ENCODE assay signal across 11 cellular contexts in the genomic region with DNA sequence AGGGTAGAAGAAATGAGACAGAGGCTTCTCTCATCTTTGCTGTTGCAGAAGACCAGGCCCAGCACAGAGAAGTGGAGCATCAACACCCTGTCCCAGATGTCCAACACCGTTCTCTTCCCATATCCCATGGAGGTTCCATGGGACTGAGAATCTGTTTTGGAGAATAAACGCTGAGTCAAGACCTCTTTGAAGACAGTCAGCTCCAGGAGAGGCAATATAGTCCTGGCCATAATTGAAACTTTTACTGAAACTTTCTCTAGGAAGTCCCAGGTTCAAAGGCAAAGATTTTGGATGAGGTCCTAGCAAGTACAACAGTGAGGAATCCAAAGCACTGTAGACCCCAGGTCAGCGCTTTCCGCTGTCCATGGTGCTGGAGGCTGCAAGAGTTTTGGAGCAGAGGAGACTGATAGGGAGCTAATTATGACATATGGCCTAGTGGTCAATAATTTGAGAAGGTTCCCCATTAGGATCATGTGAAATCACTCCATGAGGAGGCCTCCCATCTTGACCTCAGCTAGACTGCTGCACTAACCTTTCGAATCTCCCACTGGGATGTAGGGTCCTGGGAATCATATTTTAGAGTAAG. TPM values are rescaled to one million over a fixed set of nuclear protein-coding genes. Genes with fewer than 3 reads are reported as not detected.
DNase-seq lines count a peak whose midpoint lies in the region; ATAC-seq lines count a peak whose summit lies in the region.
"Had no signal": no experiment of that assay in that cellular context is flagged by ENCODE, and none has a peak within 500 bp of the region (broad histone marks: within the 10 kb centered on the region; RNA-seq: fewer than 3 reads in every experiment).

No MANE protein-coding gene starts in this region.

- H3K4me3 Mint-ChIP-seq in activated naive CD8-positive, alpha-beta T cell treated with anti-CD3 and anti-CD28 coated beads, Interleukin-2, amount 10 ng/mL, durations not matched to agents 7 days and 5 days = no peak overlapping the region

- no peak overlapping the region for H3K27ac Mint-ChIP-seq in activated naive CD8-positive, alpha-beta T cell treated with anti-CD3 and anti-CD28 coated beads, Interleukin-2, amount 10 ng/mL, durations not matched to agents 7 days and 5 days

- no peaks in the 10 kb centered on the region for H3K9me3 Mint-ChIP-seq in activated naive CD8-positive, alpha-beta T cell treated with anti-CD3 and anti-CD28 coated beads, Interleukin-2, amount 10 ng/mL, durations not matched to agents 7 days and 5 days

- H3K36me3 Mint-ChIP-seq in activated naive CD8-positive, alpha-beta T cell treated with anti-CD3 and anti-CD28 coated beads, Interleukin-2, amount 10 ng/mL, durations not matched to agents 7 days and 5 days = no peaks in the 10 kb centered on the region

- H3K27me3 Mint-ChIP-seq in activated naive CD8-positive, alpha-beta T cell treated with anti-CD3 and anti-CD28 coated beads, Interleukin-2, amount 10 ng/mL, durations not matched to agents 7 days and 5 days = peaks cover 48% of the 10 kb centered on the region

- ATAC-seq in activated naive CD8-positive, alpha-beta T cell treated with anti-CD3 and anti-CD28 coated beads, Interleukin-2, amount 10 ng/mL, durations not matched to agents 7 days and 5 days (ENCODE audit: low read depth) = no peak
- no peak for ATAC-seq in HG03196 (IDR thresholded peaks at IDR 0.05; ENCODE audit: unreplicated experiment)

- POLR2A ChIA-PET in activated naive CD8-positive, alpha-beta T cell treated with anti-CD3 and anti-CD28 coated beads, Interleukin-2, amount 10 ng/mL, durations not matched to agents 7 days and 5 days (lab: Charles Lee) = interaction anchor here (1.0 kb wide), 1 partner anchor 41 kb away, joined by 3 read pairs; no protein-coding TSS in a partner anchor

- H3K4me1 Mint-ChIP-seq in activated naive CD8-positive, alpha-beta T cell treated with anti-CD3 and anti-CD28 coated beads, Interleukin-2, amount 10 ng/mL, durations not matched to agents 7 days and 5 days = peaks cover 4% of the 10 kb centered on the region

- peak; percentile 39 for DNase-seq in DMS 273 (lab: John Stamatoyannopoulos, UW; ENCODE audit: unreplicated experiment)
- DNase-seq in DMS 273 treated with DMSO at 0.1 percent for 48 hours (lab: John Stamatoyannopoulos, UW) = no peak
- peak; percentile 34 for DNase-seq in LHCN-M2 (ENCODE audit: low read depth)
- peak; percentile 68 for DNase-seq in activated naive CD8-positive, alpha-beta T cell treated with anti-CD3 and anti-CD28 coated beads, Interleukin-2, amount 10 ng/mL, durations not matched to agents 7 days and 5 days
- peak; percentile 31 to 48 for DNase-seq in lung microvascular endothelial cell (ENCODE audit: low read depth in 2 of 2)
- DNase-seq in NCI-H2029 (lab: John Stamatoyannopoulos, UW) = no peak
- DNase-seq in SKM-1 (lab: John Stamatoyannopoulos, UW; ENCODE audit: unreplicated experiment) = no peak
- DNase-seq: cerebellar nuclear complex, NCI-H446, WERI-Rb-1 had no signal

RNA-seq across cellular contexts. Expression of a gene that starts 36.0 kb away (rescaled TPM):
- total RNA-seq in LHCN-M2 (2014; rRNA removed) (15.3 and 21.4 TPM in 2 replicates), lung microvascular endothelial cell (4.8 and 7.5 TPM in 2 replicates)
- polyA plus RNA-seq in LHCN-M2 (2012) = 6.5 TPM
- total RNA-seq in activated naive CD8-positive, alpha-beta T cell treated with anti-CD3 and anti-CD28 coated beads, Interleukin-2, amount 10 ng/mL, durations not matched to agents 7 days and 5 days = 10 to 100 TPM; 50.8 to 50.9 TPM

RNA-seq across cellular contexts. Expression of a gene that starts 45.7 kb away (rescaled TPM):
- total RNA-seq in LHCN-M2 (2014; rRNA removed) (45.4 and 47.5 TPM in 2 replicates), lung microvascular endothelial cell (16.3 and 18.3 TPM in 2 replicates)
- polyA plus RNA-seq in LHCN-M2 (2012) = 39.6 TPM
- 10 to 100 TPM; 49.7 to 50.3 TPM for total RNA-seq in activated naive CD8-positive, alpha-beta T cell treated with anti-CD3 and anti-CD28 coated beads, Interleukin-2, amount 10 ng/mL, durations not matched to agents 7 days and 5 days

RNA-seq across cellular contexts. Expression of a gene that starts 45.8 kb away (rescaled TPM):
- total RNA-seq in LHCN-M2 (2014; rRNA removed) (0.45 and 1.4 TPM in 2 replicates), lung microvascular endothelial cell (not detected in 2 replicates)
- polyA plus RNA-seq in LHCN-M2 (2012) = 1.1 TPM
- under 1 TPM; 0.42 to 0.43 TPM for total RNA-seq in activated naive CD8-positive, alpha-beta T cell treated with anti-CD3 and anti-CD28 coated beads, Interleukin-2, amount 10 ng/mL, durations not matched to agents 7 days and 5 days

RNA-seq across cellular contexts. Expression of a gene that starts 52.6 kb away (rescaled TPM):
- total RNA-seq in LHCN-M2 (2014; rRNA removed) = not detected in 2 replicates
- polyA plus RNA-seq in LHCN-M2 (2012) = not detected
- 10 to 100 TPM; 20.7 to 22.8 TPM for total RNA-seq in activated naive CD8-positive, alpha-beta T cell treated with anti-CD3 and anti-CD28 coated beads, Interleukin-2, amount 10 ng/mL, durations not matched to agents 7 days and 5 days
- total RNA-seq in lung microvascular endothelial cell = not detected in 2 replicates

RNA-seq across cellular contexts. Expression of a gene that starts 55.4 kb away (rescaled TPM):
- total RNA-seq in LHCN-M2 (2014; rRNA removed) (59.8 and 60.2 TPM in 2 replicates), lung microvascular endothelial cell (23.2 and 27.7 TPM in 2 replicates)
- 54.3 TPM for polyA plus RNA-seq in LHCN-M2 (2012)
- total RNA-seq in activated naive CD8-positive, alpha-beta T cell treated with anti-CD3 and anti-CD28 coated beads, Interleukin-2, amount 10 ng/mL, durations not matched to agents 7 days and 5 days = 10 to 100 TPM; 38.0 to 39.6 TPM

Comparison
In these comparisons a context has a peak if more than half of its experiments do, and no peak if none do; other contexts are left out.
1. DNase-seq: peak in DMS 273 (single experiment), LHCN-M2 (single experiment), activated naive CD8-positive, alpha-beta T cell treated with anti-CD3 and anti-CD28 coated beads, Interleukin-2, amount 10 ng/mL, durations not matched to agents 7 days and 5 days (single experiment) and lung microvascular endothelial cell (2 of 2); none in DMS 273 treated with DMSO at 0.1 percent for 48 hours (single experiment), NCI-H2029 (single experiment) and SKM-1 (single experiment).